Comparison of ENCODE assay signal across 18 cellular contexts in the genomic region with DNA sequence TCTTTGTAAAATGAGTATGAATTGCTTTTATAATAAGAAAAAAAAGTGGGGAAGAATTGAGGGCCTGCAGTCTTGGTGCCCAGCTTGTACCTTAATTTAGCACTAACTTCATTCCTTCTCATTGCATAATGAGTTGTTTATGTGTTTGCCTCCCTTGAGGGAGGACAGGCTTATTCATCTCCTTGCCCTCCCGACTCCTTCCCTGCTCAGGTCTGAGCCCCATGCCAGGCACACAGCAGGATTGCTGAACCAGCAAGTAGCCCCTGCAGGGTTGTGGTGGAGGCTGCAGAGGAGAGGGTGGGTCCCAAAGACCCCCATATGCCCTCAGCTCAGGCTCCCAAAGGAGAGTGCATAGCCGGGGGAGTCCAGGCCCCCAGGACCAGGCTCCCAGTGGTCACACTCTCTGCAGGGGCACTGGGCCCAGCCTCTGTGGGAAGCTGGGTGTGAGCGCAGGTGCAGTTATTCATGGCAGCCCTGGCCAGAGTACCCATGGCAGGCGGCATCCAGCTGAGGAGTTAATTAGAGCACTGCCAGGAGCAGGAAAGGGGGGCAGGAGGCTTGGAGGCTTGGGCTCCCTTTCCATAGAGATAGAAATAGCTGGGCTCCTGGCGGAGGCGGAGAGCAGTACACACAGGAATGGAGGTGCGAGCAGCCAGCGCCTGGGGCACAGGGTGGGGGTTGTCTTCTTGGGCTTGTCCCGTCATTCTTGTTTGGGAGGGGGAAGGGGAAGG. TPM values are rescaled to one million over a fixed set of nuclear protein-coding genes. Genes with fewer than 3 reads are reported as not detected.
A peak's percentile ranks its signal among the peaks of the same experiment; 100 is the strongest.
DNase-seq lines count a peak whose midpoint lies in the region; ATAC-seq, FAIRE-seq and TF ChIP-seq lines count a peak whose summit lies in the region.
"Had no signal": no experiment of that assay in that cellular context is flagged by ENCODE, and none has a peak within 500 bp of the region (broad histone marks: within the 10 kb centered on the region; RNA-seq: fewer than 3 reads in every experiment).

No MANE protein-coding gene starts in this region.

- H4K20me1 ChIP-seq in HCT116 (ENCODE audit: insufficient read depth) = no peaks in the 10 kb centered on the region

- no peak overlapping the region for H3K27ac Mint-ChIP-seq in WTC11
- H3K27ac Mint-ChIP-seq: dendritic cell treated with granulocyte-macrophage colony-stimulating factor and Interleukin-4, amounts not matched to agents 40 ng/mL and 50 ng/mL, for 4 days; T-helper 2 cell treated with Interferon-gamma antibody and Interleukin-4, amounts not matched to agents 5 μg/mL and 100 μg/mL, for 36 hours had no signal

- DNase-seq in A549 (ENCODE audit: low read depth in 1 of 2, low spot score in 1 of 2) (no peak), HCT116 (ENCODE audit: low read depth, low spot score) (no peak), WTC11 (ENCODE audit: low spot score) (no peak), right cardiac atrium (peak; percentile 31 to 60 (median 59)), SJCRH30 (no peak), GM13976 (ENCODE audit: low spot score) (no peak)
- no peak for DNase-seq in activated CD4-positive, alpha-beta T cell treated with anti-CD3 and anti-CD28 coated beads, Interleukin-2, amount 50 U/mL, for 1 hour
- no peak for DNase-seq in central memory CD4-positive, alpha-beta T cell
- DNase-seq: activated CD4-positive, alpha-beta T cell treated with anti-CD3 and anti-CD28 coated beads for 1 hour; activated gamma-delta T cell; GF-D8; NCI-H1694; stimulated activated CD4-positive, alpha-beta T cell treated with anti-CD3 and anti-CD28 coated beads, Interleukin-15, amount 100 ng/mL, for 24 hours had no signal

- FAIRE-seq in A549 (lab: Jason Lieb, UNC) = no peak
- FAIRE-seq: astrocyte, K562 had no signal

- TF ChIP-seq EP300 in A549 (IDR thresholded peaks at IDR 0.05) = no peak

- H3K27me3 Mint-ChIP-seq in WTC11 (ENCODE audit: low read depth) = no peaks in the 10 kb centered on the region

- POLR2A ChIA-PET in A549 (lab: Yijun Ruan, JAX) = no interaction called here
- POLR2A ChIA-PET in HCT116 (lab: Charles Lee) = no interaction called here
- POLR2A ChIA-PET in WTC11 (lab: Charles Lee) = no interaction called here

- no TSS peak for BruUV-seq in HCT116 (replicated peaks; lab: Mats Ljungman, UMichigan)

- peaks cover 9% of the 10 kb centered on the region for H3K4me1 Mint-ChIP-seq in WTC11

- TF ChIP-seq POLR2A in A549 (IDR thresholded peaks at IDR 0.05; ENCODE audit: low read length) = no peak
- TF ChIP-seq POLR2A in HCT116 (IDR thresholded peaks at IDR 0.05; ENCODE audit: borderline replicate concordance, extremely low read depth, insufficient read depth, insufficient read length) = no peak

- H3K4me3 ChIP-seq in A549 (no peak overlapping the region), HCT116 (replicated peaks in 1 of 2; ENCODE audit: low read depth in 1 of 2, low read length in 2 of 2) (no peak overlapping the region), right cardiac atrium (ENCODE audit: low read length) (no peak overlapping the region), SJCRH30 (no peak overlapping the region)
- H3K4me3 ChIP-seq: K562 had no signal

- no peak overlapping the region for H3K4me3 Mint-ChIP-seq in WTC11
- H3K4me3 Mint-ChIP-seq: dendritic cell treated with granulocyte-macrophage colony-stimulating factor and Interleukin-4, amounts not matched to agents 40 ng/mL and 50 ng/mL, for 4 days; T-helper 2 cell treated with Interferon-gamma antibody and Interleukin-4, amounts not matched to agents 5 μg/mL and 100 μg/mL, for 36 hours had no signal

- no peaks in the 10 kb centered on the region for H3K9me3 Mint-ChIP-seq in WTC11
- H3K9me3 Mint-ChIP-seq: dendritic cell treated with granulocyte-macrophage colony-stimulating factor and Interleukin-4, amounts not matched to agents 40 ng/mL and 50 ng/mL, for 4 days; T-helper 2 cell treated with Interferon-gamma antibody and Interleukin-4, amounts not matched to agents 5 μg/mL and 100 μg/mL, for 36 hours had no signal

- no peaks in the 10 kb centered on the region for H3K9me2 ChIP-seq in HCT116 (ENCODE audit: insufficient read depth)

- no peaks in the 10 kb centered on the region for H3K79me2 ChIP-seq in HCT116 (ENCODE audit: insufficient read depth, low read length)

- RAD21 ChIA-PET in HCT116 (lab: Charles Lee; ENCODE audit: low non-redundant PET in 1 of 2, low total read pairs in 2 of 2, uncharacterized antibody in 2 of 2, unreplicated experiment in 2 of 2) = interaction anchor here (0.6 kb wide), 2 partner anchors 20 to 48 kb away, joined by 3 read pairs; no protein-coding TSS in a partner anchor

- no peaks in the 10 kb centered on the region for H3K36me3 Mint-ChIP-seq in WTC11

- intact Hi-C loops in HCT116 (cut with micrococcal nuclease) (no loop called here), right cardiac atrium (cut with DNase I) (no loop called here)

- no peak overlapping the region for H3K9ac ChIP-seq in HCT116 (ENCODE audit: low read length)

- TF ChIP-seq RAD21 in A549 (conservative IDR thresholded peaks at IDR 0.05 in 1 of 2, IDR thresholded peaks at IDR 0.05 in 1 of 2) (no peak), HCT116 (IDR thresholded peaks at IDR 0.05; ENCODE audit: low read depth) (no peak)

- ATAC-seq in A549 (no peak; a peak in 1 of 6 replicates), HCT116 (no peak), WTC11 (peak; percentile 69), right cardiac atrium (peak; percentile 49 to 59)
- ATAC-seq: K562 had no signal

- H3K9me3 ChIP-seq in A549 (no peaks in the 10 kb centered on the region), HCT116 (ENCODE audit: control insufficient read depth in 1 of 2, insufficient read depth in 1 of 2, low read depth in 1 of 2, low read length in 2 of 2) (no peaks in the 10 kb centered on the region), right cardiac atrium (ENCODE audit: control insufficient read depth, low read length) (no peaks in the 10 kb centered on the region), SJCRH30 (replicated peaks) (no peaks in the 10 kb centered on the region)

- 77% methylated on average over 9 of the region's 9 CpGs for WGBS in A549 (ENCODE audit: missing lambda C conversion rate)
- 56% methylated on average over 9 of the region's 9 CpGs for WGBS in right cardiac atrium

- H3K27me3 ChIP-seq in HCT116 (ENCODE audit: insufficient read depth, low read length) = no peaks in the 10 kb centered on the region
- no peaks in the 10 kb centered on the region for H3K27me3 ChIP-seq in right cardiac atrium (ENCODE audit: control insufficient read depth, insufficient read depth)
- H3K27me3 ChIP-seq in SJCRH30 = no peaks in the 10 kb centered on the region

- no peak overlapping the region for H2AFZ ChIP-seq in HCT116 (ENCODE audit: low read depth, low read length, poor library complexity, severe bottlenecking)

- H3K4me2 ChIP-seq in A549 (peak overlapping the region; percentile 41), HCT116 (ENCODE audit: low read length) (peak overlapping the region; percentile 55)

- TF ChIP-seq CTCF in A549 (IDR thresholded peaks at IDR 0.05) (no peak), HCT116 (IDR thresholded peaks at IDR 0.05 in 2 of 3, conservative IDR thresholded peaks at IDR 0.05 in 1 of 3; ENCODE audit: borderline replicate concordance in 1 of 3, insufficient read depth in 1 of 3, low read depth in 2 of 3, low read length in 2 of 3) (no peak), WTC11 (IDR thresholded peaks at IDR 0.05) (no peak), GM13976 (IDR thresholded peaks at IDR 0.05; ENCODE audit: borderline replicate concordance, control extremely low read depth, extremely low read depth, insufficient read depth, missing control alignments) (no peak)

- H3K27ac ChIP-seq in A549 = peak overlapping the region; percentile 31 to 68; a peak in 3 of 6 replicates
- H3K27ac ChIP-seq in HCT116 (ENCODE audit: low read depth, low read length) = no peak overlapping the region
- H3K27ac ChIP-seq in right cardiac atrium (ENCODE audit: low read length) = peak overlapping the region; percentile 75
- no peak overlapping the region for H3K27ac ChIP-seq in SJCRH30

- in situ Hi-C loops in GM13976 (cut with MboI; ENCODE audit: low sequenced_read_pairs, unreplicated experiment) = no loop called here

- CTCF ChIA-PET in A549 (lab: Yijun Ruan, JAX) = interaction anchor here (1.0 to 2.5 kb wide), 6 partner anchors 9 to 220 kb away, joined by 4 to 16 read pairs (median 6); partner anchors contain the start of gene GOLGA7B
- CTCF ChIA-PET in HCT116 (lab: Charles Lee) = no interaction called here
- CTCF ChIA-PET in WTC11 (lab: Charles Lee) = interaction anchor here (0.6 to 1.8 kb wide), 6 partner anchors 9 to 220 kb away, joined by 3 to 7 read pairs (median 4); partner anchors contain the start of gene GOLGA7B

- H3K4me1 ChIP-seq in A549 = peaks cover 15% of the 10 kb centered on the region
- peaks cover 15 to 19% of the 10 kb centered on the region in 2 experiments for H3K4me1 ChIP-seq in HCT116 (ENCODE audit: control insufficient read depth in 1 of 2, insufficient read depth in 2 of 2, low read length in 2 of 2)
- H3K4me1 ChIP-seq in right cardiac atrium (ENCODE audit: control insufficient read depth, insufficient read depth, low read length) = peaks cover 4% of the 10 kb centered on the region
- H3K4me1 ChIP-seq in SJCRH30 = peaks cover 3% of the 10 kb centered on the region; the same call in 1 of the 2 replicates

- H3K36me3 ChIP-seq in HCT116 (ENCODE audit: control insufficient read depth in 1 of 2, insufficient read depth in 2 of 2, low read length in 2 of 2) (no peaks in the 10 kb centered on the region), SJCRH30 (no peaks in the 10 kb centered on the region)

RNA-seq across cellular contexts. Expression of gene GOLGA7B, which starts 28.2 kb away (rescaled TPM):
- 0.62 and 1.1 TPM in 2 replicates for polyA plus RNA-seq in A549 (2011; rRNA removed)
- polyA plus RNA-seq in A549 (2012; cell fraction: cytosol; rRNA removed) = 0.36 and 0.40 TPM in 2 replicates
- polyA plus RNA-seq in A549 (2012; cell fraction: nucleus; rRNA removed) = 0.55 and 1.3 TPM in 2 replicates
- 0.98 to 1.5 TPM (median 1.4 TPM) in 3 replicates for polyA plus RNA-seq in A549 (2017; fragmentation: RNase III; extraction: RNeasy Plus Mini Kit Qiagen cat#74134 plus additional on column Dnase treatment)
- 0.92 and 1.2 TPM in 2 replicates for polyA minus RNA-seq in A549 (2011; rRNA and poly(A)+ RNA removed)
- total RNA-seq in HCT116 (2021; ENCODE audit: unreplicated experiment) = 1.0 TPM
- polyA plus RNA-seq in HCT116 (2012) = 1.00 and 1.2 TPM in 2 replicates
- 0.07 to 0.24 TPM (median 0.07 TPM) in 3 replicates for total RNA-seq in WTC11 (2021)
- 10 to 100 TPM in 1 of 4 donors, 1 to 10 TPM in 3; 4.1 to 11.7 (median 7.0) TPM for total RNA-seq in right cardiac atrium
- 5.3 TPM for polyA plus RNA-seq in right cardiac atrium
- total RNA-seq in SJCRH30 (2014; rRNA removed; shearing (Covaris generic)) = 0.35 and 0.93 TPM in 2 replicates
- polyA plus RNA-seq: fibroblast of lung had no signal

RNA-seq across cellular contexts. Expression of gene SFRP5, which starts 49.7 kb away (rescaled TPM):
- polyA plus RNA-seq in A549 (2011; rRNA removed) (0.50 and 0.79 TPM in 2 replicates), A549 (2017; fragmentation: RNase III; extraction: RNeasy Plus Mini Kit Qiagen cat#74134 plus additional on column Dnase treatment) (0.83 to 1.3 TPM (median 1.2 TPM) in 3 replicates), right cardiac atrium (110 TPM)
- 1.0 and 1.3 TPM in 2 replicates for polyA plus RNA-seq in A549 (2012; cell fraction: cytosol; rRNA removed)
- polyA plus RNA-seq in A549 (2012; cell fraction: nucleus; rRNA removed) = 1.2 TPM in 2 replicates
- 0.29 and 0.37 TPM in 2 replicates for polyA minus RNA-seq in A549 (2011; rRNA and poly(A)+ RNA removed)
- total RNA-seq in HCT116 (2021; ENCODE audit: unreplicated experiment) (not detected), WTC11 (2021) (2.4 to 3.5 TPM (median 3.1 TPM) in 3 replicates), right cardiac atrium (100 to 1,000 TPM; 110 to 191 (median 168) TPM)
- 0.09 TPM in 1 of 2 replicates, not detected in the other for polyA plus RNA-seq in HCT116 (2012)
- not detected in 2 replicates for total RNA-seq in SJCRH30 (2014; rRNA removed; shearing (Covaris generic))
- total RNA-seq: fibroblast of lung had no signal
- polyA plus RNA-seq: fibroblast of lung had no signal

Comparison
In these comparisons a context has a peak if more than half of its experiments do, and no peak if none do; other contexts are left out.
1. ATAC-seq: peak in WTC11 (single experiment) and right cardiac atrium (2 of 2); none in A549 (0 of 2) and HCT116 (single experiment).
2. DNase-seq: peak in right cardiac atrium (3 of 3); none in A549 (0 of 2), HCT116 (single experiment), WTC11 (single experiment), activated CD4-positive, alpha-beta T cell treated with anti-CD3 and anti-CD28 coated beads, Interleukin-2, amount 50 U/mL, for 1 hour (single experiment), central memory CD4-positive, alpha-beta T cell (single experiment), SJCRH30 (0 of 2) and GM13976 (single experiment).
3. H3K27ac ChIP-seq: peak in A549 (2 of 2) and right cardiac atrium (single experiment); none in HCT116 (single experiment) and SJCRH30 (single experiment).
4. RNA of gene SFRP5, which starts 49.7 kb away (total RNA-seq): 110 to 191 TPM in right cardiac atrium; 2.4 to 3.5 TPM in WTC11, not detected in HCT116 (single experiment) and not detected in SJCRH30; every median in the first group is over 10 times any median in the second.